ENCODE assay signal across 16 cellular contexts in genomic region chr1:186483561-186483960, GRCh38. TPM values are rescaled to one million over a fixed set of nuclear protein-coding genes. Genes with fewer than 3 reads are reported as not detected.
DNase-seq lines count a peak whose midpoint lies in the region; ATAC-seq, FAIRE-seq and TF ChIP-seq lines count a peak whose summit lies in the region.
"Had no signal": no experiment of that assay in that cellular context is flagged by ENCODE, and none has a peak within 500 bp of the region (broad histone marks: within the 10 kb centered on the region; RNA-seq: fewer than 3 reads in every experiment).

No MANE protein-coding gene starts in this region.

- H3K4me1 ChIP-seq in SK-N-SH (ENCODE audit: control insufficient read depth in 1 of 2, insufficient read depth in 2 of 2, low read depth in 1 of 2, low read length in 1 of 2) (no peaks in the 10 kb centered on the region; a peak in 1 of 4 replicates), astrocyte (ENCODE audit: insufficient read depth, low read length) (no peaks in the 10 kb centered on the region), esophagus muscularis mucosa (peaks cover 0 to 6% (median 0%) of the 10 kb centered on the region in 4 donors)
- H3K4me1 ChIP-seq: BLaER1 treated with 17β-estradiol and CSF1 and Interleukin-3, amounts not matched to agents 10 nM and 100 nM had no signal

- no peak for TF ChIP-seq RAD21 in SK-N-SH (IDR thresholded peaks at IDR 0.05; ENCODE audit: low read length)

- no peaks in the 10 kb centered on the region for H3K9me3 ChIP-seq in SK-N-SH
- no peaks in the 10 kb centered on the region for H3K9me3 ChIP-seq in astrocyte (ENCODE audit: insufficient read depth, low read depth, low read length)
- H3K9me3 ChIP-seq in esophagus muscularis mucosa: no peaks in the 10 kb centered on the region
- H3K9me3 ChIP-seq: BLaER1 treated with 17β-estradiol and CSF1 and Interleukin-3, amounts not matched to agents 10 nM and 100 nM had no signal

- H3K36me3 ChIP-seq in SK-N-SH (replicated peaks in 1 of 2; ENCODE audit: control insufficient read depth in 1 of 2, insufficient read depth in 2 of 2, low read length in 1 of 2) (no peaks in the 10 kb centered on the region), astrocyte (ENCODE audit: insufficient read depth, low read length) (no peaks in the 10 kb centered on the region), esophagus muscularis mucosa (no peaks in the 10 kb centered on the region)
- H3K36me3 ChIP-seq: BLaER1 treated with 17β-estradiol and CSF1 and Interleukin-3, amounts not matched to agents 10 nM and 100 nM had no signal

- ATAC-seq in SK-N-SH treated with all-trans-retinoic acid at 6 μM for 48 hours: 0 out of 3 replicates have a peak, but pooled peaks have one; percentile 22
- ATAC-seq: GM23338 had no signal

- peaks cover 13% of the 10 kb centered on the region for H3F3A ChIP-seq in SK-N-SH (replicated peaks; ENCODE audit: insufficient read depth)

- DNase-seq in SK-N-SH (no peak), astrocyte (ENCODE audit: low read depth) (no peak), epithelial cell of prostate (ENCODE audit: low read depth, low spot score) (no peak), esophagus muscularis mucosa (ENCODE audit: extremely low spot score) (no peak), NCI-H345 (lab: John Stamatoyannopoulos, UW) (no peak), NCI-H524 (lab: John Stamatoyannopoulos, UW) (no peak)
- DNase-seq: ACHN; CD4-positive, CD25-positive, alpha-beta regulatory T cell; H9 had no signal

- H3K27me3 ChIP-seq in SK-N-SH (ENCODE audit: insufficient read depth) (no peaks in the 10 kb centered on the region), astrocyte (ENCODE audit: insufficient read depth, low read length) (no peaks in the 10 kb centered on the region), esophagus muscularis mucosa (no peaks in the 10 kb centered on the region)
- H3K27me3 ChIP-seq: BLaER1 treated with 17β-estradiol and CSF1 and Interleukin-3, amounts not matched to agents 10 nM and 100 nM had no signal

- no peaks in the 10 kb centered on the region for H3K79me2 ChIP-seq in SK-N-SH (ENCODE audit: insufficient read depth)
- H3K79me2 ChIP-seq in astrocyte (ENCODE audit: insufficient read depth, low read length): no peaks in the 10 kb centered on the region

- no peak for TF ChIP-seq POLR2A in esophagus muscularis mucosa (IDR thresholded peaks at IDR 0.05; ENCODE audit: low read depth)

- H3K9me2 ChIP-seq in SK-N-SH: no peaks in the 10 kb centered on the region

- H3K27me3 Mint-ChIP-seq in astrocyte (ENCODE audit: low read depth, unreplicated experiment): no peaks in the 10 kb centered on the region
- H3K27me3 Mint-ChIP-seq: IgD-negative memory B cell had no signal

- no peak overlapping the region for H2AFZ ChIP-seq in SK-N-SH (ENCODE audit: low read depth)
- no peak overlapping the region for H2AFZ ChIP-seq in astrocyte (ENCODE audit: low read depth, low read length)
- H2AFZ ChIP-seq: GM23338 had no signal

- H3K27ac Mint-ChIP-seq in astrocyte (ENCODE audit: unreplicated experiment): no peak overlapping the region
- H3K27ac Mint-ChIP-seq: CD4-positive, CD25-positive, alpha-beta regulatory T cell; GM23338; H9; IgD-negative memory B cell had no signal

- H3K27ac ChIP-seq in SK-N-SH (ENCODE audit: low read depth in 2 of 2, low read length in 1 of 2): no peak overlapping the region
- H3K27ac ChIP-seq in astrocyte (ENCODE audit: low read depth, low read length): no peak overlapping the region
- H3K27ac ChIP-seq in epithelial cell of prostate: peak overlapping the region; percentile 22
- no peak overlapping the region for H3K27ac ChIP-seq in esophagus muscularis mucosa (replicated peaks in 1 of 4)
- H3K27ac ChIP-seq: 22Rv1; BLaER1 treated with 17β-estradiol and CSF1 and Interleukin-3, amounts not matched to agents 10 nM and 100 nM had no signal

- H3K36me3 Mint-ChIP-seq in astrocyte (ENCODE audit: low read depth, unreplicated experiment): no peaks in the 10 kb centered on the region
- H3K36me3 Mint-ChIP-seq: CD4-positive, CD25-positive, alpha-beta regulatory T cell; IgD-negative memory B cell had no signal

- H4K20me1 ChIP-seq in SK-N-SH (ENCODE audit: insufficient read depth): no peaks in the 10 kb centered on the region
- H4K20me1 ChIP-seq in astrocyte (ENCODE audit: insufficient read depth, low read length): no peaks in the 10 kb centered on the region
- H4K20me1 ChIP-seq: BLaER1 treated with 17β-estradiol and CSF1 and Interleukin-3, amounts not matched to agents 10 nM and 100 nM had no signal

- POLR2A ChIA-PET in SK-N-SH (lab: Yijun Ruan, JAX): no interaction called here

- TF ChIP-seq EP300 in SK-N-SH (IDR thresholded peaks at IDR 0.05; ENCODE audit: borderline replicate concordance in 1 of 2, low read depth in 1 of 2, low read length in 1 of 2) (no peak), esophagus muscularis mucosa (IDR thresholded peaks at IDR 0.05) (no peak)

- no peaks in the 10 kb centered on the region for H3K9me3 Mint-ChIP-seq in astrocyte (ENCODE audit: unreplicated experiment)
- H3K9me3 Mint-ChIP-seq: CD4-positive, CD25-positive, alpha-beta regulatory T cell; GM23338; H9; IgD-negative memory B cell had no signal

- H3K4me3 ChIP-seq in SK-N-SH (ENCODE audit: low read depth in 2 of 2, low read length in 1 of 2) (no peak overlapping the region), astrocyte (ENCODE audit: insufficient read depth, low read depth, low read length) (no peak overlapping the region), esophagus muscularis mucosa (no peak overlapping the region)
- H3K4me3 ChIP-seq: BLaER1 treated with 17β-estradiol and CSF1 and Interleukin-3, amounts not matched to agents 10 nM and 100 nM; GM23338 had no signal

- peak; percentile 43 for FAIRE-seq in astrocyte (lab: Jason Lieb, UNC)

- no peaks in the 10 kb centered on the region for H3K4me1 Mint-ChIP-seq in astrocyte (ENCODE audit: low read depth, unreplicated experiment)
- H3K4me1 Mint-ChIP-seq: CD4-positive, CD25-positive, alpha-beta regulatory T cell; GM23338; H9; IgD-negative memory B cell had no signal

- intact Hi-C loops in esophagus muscularis mucosa (cut with DNase I): loop anchor here (5.0 kb wide), 1 partner anchor 504 kb away; no protein-coding TSS in a partner anchor

- H3K4me2 ChIP-seq in SK-N-SH (no peak overlapping the region), astrocyte (ENCODE audit: low read length) (no peak overlapping the region)
- H3K4me2 ChIP-seq: BLaER1 treated with 17β-estradiol and CSF1 and Interleukin-3, amounts not matched to agents 10 nM and 100 nM; GM23338 had no signal

- CTCF ChIA-PET in SK-N-SH (lab: Yijun Ruan, JAX): interaction anchor here (0.6 to 2.0 kb wide), 4 partner anchors 79 to 510 kb away, joined by 3 to 10 read pairs (median 3); no protein-coding TSS in a partner anchor

- 68% methylated on average over 2 of the region's 2 CpGs for WGBS in SK-N-SH (ENCODE audit: low lambda C conversion rate)
- 82% methylated on average over 2 of the region's 2 CpGs for WGBS in esophagus muscularis mucosa

- no peak for TF ChIP-seq CTCF in SK-N-SH (IDR thresholded peaks at IDR 0.05)
- TF ChIP-seq CTCF in astrocyte (IDR thresholded peaks at IDR 0.05; ENCODE audit: insufficient read depth, low read depth, low read length): no peak
- no peak for TF ChIP-seq CTCF in esophagus muscularis mucosa (IDR thresholded peaks at IDR 0.05)

- H3K9ac ChIP-seq in SK-N-SH (no peak overlapping the region), astrocyte (ENCODE audit: low read length) (no peak overlapping the region)
- H3K9ac ChIP-seq: BLaER1 treated with 17β-estradiol and CSF1 and Interleukin-3, amounts not matched to agents 10 nM and 100 nM had no signal

- no peak overlapping the region for H3K4me3 Mint-ChIP-seq in astrocyte (ENCODE audit: unreplicated experiment)
- H3K4me3 Mint-ChIP-seq: CD4-positive, CD25-positive, alpha-beta regulatory T cell; GM23338; H9; IgD-negative memory B cell had no signal

TF ChIP-seq in SK-N-SH treated with all-trans-retinoic acid at 6 μM for 48 hours, 23 proteins besides CTCF, POLR2A, EP300 and RAD21 (continues in another document):
- no peak for TF ChIP-seq ESRRG (CRISPR knock-in tag; IDR thresholded peaks at IDR 0.05)
- TF ChIP-seq PPARA (CRISPR knock-in tag; IDR thresholded peaks at IDR 0.05; ENCODE audit: borderline replicate concordance): no peak
- TF ChIP-seq OSR1 (CRISPR knock-in tag; IDR thresholded peaks at IDR 0.05): no peak
- TF ChIP-seq CSRNP3 (CRISPR knock-in tag; IDR thresholded peaks at IDR 0.05): no peak
- no peak for TF ChIP-seq ISL1 (CRISPR knock-in tag; IDR thresholded peaks at IDR 0.05)

TF ChIP-seq in SK-N-SH, 30 proteins besides CTCF, POLR2A, EP300 and RAD21 (continues in another document):
- no peak for TF ChIP-seq ZBTB33 (IDR thresholded peaks at IDR 0.05; ENCODE audit: borderline replicate concordance, low read depth)
- no peak for TF ChIP-seq TEAD4 (IDR thresholded peaks at IDR 0.05; ENCODE audit: borderline replicate concordance, insufficient read depth)
- TF ChIP-seq PBX3 (IDR thresholded peaks at IDR 0.05): no peak

RNA-seq across cellular contexts. Expression of gene PDC, which starts 22.6 kb away (rescaled TPM):
- polyA plus RNA-seq in SK-N-SH (2012; rRNA removed): not detected in 2 replicates
- polyA plus RNA-seq in SK-N-SH (2012; cell fraction: cytosol; rRNA removed): 0.09 and 0.13 TPM in 2 replicates
- polyA plus RNA-seq in SK-N-SH (2012; cell fraction: nucleus; rRNA removed): not detected in 2 replicates
- not detected in 2 replicates for total RNA-seq in astrocyte
- total RNA-seq in esophagus muscularis mucosa: not detected
- total RNA-seq: CD4-positive, CD25-positive, alpha-beta regulatory T cell; Daoy; GM23338; H9; HT-29 had no signal
- polyA plus RNA-seq: CD4-positive, CD25-positive, alpha-beta regulatory T cell; GM23338; IgD-negative memory B cell had no signal
